25 cellular contexts compared by ENCODE assay signal in the genomic region with DNA sequence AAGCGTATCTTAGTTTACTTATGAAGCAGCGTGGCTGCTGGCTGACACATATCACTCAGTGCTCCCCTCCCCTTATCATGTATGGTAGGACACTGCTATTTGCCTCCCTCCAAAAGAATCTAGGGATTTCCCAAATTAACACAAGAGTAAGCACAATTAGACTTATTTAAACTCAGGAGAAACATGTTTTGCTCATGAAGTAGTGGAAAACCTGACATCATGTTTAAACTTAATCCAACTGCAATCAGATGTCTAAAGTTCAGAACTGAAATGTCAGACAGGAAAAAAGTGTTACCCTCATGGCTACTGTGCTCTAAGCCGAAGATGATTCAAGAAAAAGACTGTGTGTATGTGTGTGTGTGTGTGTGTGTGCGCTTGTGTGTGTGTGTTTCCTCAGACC.
DNase-seq lines count a peak whose midpoint lies in the region; ATAC-seq, FAIRE-seq and TF ChIP-seq lines count a peak whose summit lies in the region.
"Had no signal": no experiment of that assay in that cellular context is flagged by ENCODE, and none has a peak within 500 bp of the region (broad histone marks: within the 10 kb centered on the region; RNA-seq: fewer than 3 reads in every experiment).

No MANE protein-coding gene starts in this region.

- dilution Hi-C loops in IMR-90 (cut with HindIII; ENCODE audit: low sequenced_read_pairs, unreplicated experiment), result no loop called here

- H3K9me3 Mint-ChIP-seq in activated CD4-positive, alpha-beta T cell treated with anti-CD3 and anti-CD28 coated beads for 36 hours (ENCODE audit: low read depth), result no peaks in the 10 kb centered on the region
- H3K9me3 Mint-ChIP-seq: activated T-cell treated with anti-CD3 and anti-CD28 coated beads, Interleukin-2, amount 50 U/mL, for 4 hours had no signal

- no peak overlapping the region for H2BK12ac ChIP-seq in H1 (ENCODE audit: low read depth, low read length)

- H3K27ac ChIP-seq in IMR-90 (ENCODE audit: insufficient read depth, low read length) (no peak overlapping the region), H1 (ENCODE audit: low read depth, low read length) (no peak overlapping the region), hepatocyte (peak overlapping the region; percentile 47)
- H3K27ac ChIP-seq: breast epithelium, pancreas had no signal

- H2BK15ac ChIP-seq in IMR-90 (ENCODE audit: low read depth, low read length) (no peak overlapping the region), H1 (ENCODE audit: low read length) (no peak overlapping the region)

- TF ChIP-seq POLR2A in IMR-90 (IDR thresholded peaks at IDR 0.05; ENCODE audit: low read depth, low read length), result no peak
- no peak for TF ChIP-seq POLR2A in H1 (IDR thresholded peaks at IDR 0.05; ENCODE audit: control extremely low read depth in 1 of 2, low read depth in 2 of 2, low read length in 2 of 2)

- H4K8ac ChIP-seq in IMR-90 (ENCODE audit: low read depth in 2 of 2, low read length in 2 of 2), result no peak overlapping the region
- H4K8ac ChIP-seq in H1 (ENCODE audit: extremely low read depth, insufficient read depth, low read length), result no peak overlapping the region

- H3K23me2 ChIP-seq in H1 (ENCODE audit: low read depth, low read length), result no peaks in the 10 kb centered on the region; the same call in 1 of the 2 replicates

- DNase-seq in IMR-90 (peak; percentile 69), H1 (ENCODE audit: low read depth in 1 of 2, low spot score in 2 of 2) (no peak), hepatocyte (ENCODE audit: low spot score) (peak; percentile 59), sciatic nerve (ENCODE audit: low spot score) (no peak), HCEC 1CT (no peak), mucosa of descending colon (no peak), NCI-H82 treated with DMSO at 0.1 percent for 48 hours (lab: John Stamatoyannopoulos, UW; ENCODE audit: unreplicated experiment) (no peak)
- DNase-seq in activated CD4-positive, alpha-beta T cell treated with anti-CD3 and anti-CD28 coated beads for 36 hours, result no peak
- DNase-seq: activated CD4-positive, CD25-positive, alpha-beta regulatory T cell; activated CD8-positive, alpha-beta T cell treated with anti-CD3 and anti-CD28 coated beads, Interleukin-2, amount 10 ng/mL, durations not matched to agents 7 days and 5 days; activated T-cell treated with anti-CD3 and anti-CD28 coated beads, Interleukin-2, amount 50 U/mL, for 4 hours; COR-L47; Karpas-422; NCI-H1092; NCI-H2081; NCI-H69; OCI-M1; pancreas; stimulated activated CD4-positive, alpha-beta T cell treated with anti-CD3 and anti-CD28 coated beads, Interleukin-4, amount 100 ng/mL, for 24 hours; substantia nigra had no signal

- H3K14ac ChIP-seq in IMR-90 (replicated peaks; ENCODE audit: low read depth, low read length), result no peak overlapping the region
- H3K14ac ChIP-seq in H1 (ENCODE audit: insufficient read length), result no peak overlapping the region

- no peaks in the 10 kb centered on the region for H3K9me1 ChIP-seq in IMR-90 (ENCODE audit: insufficient read depth, low read length)

- H3K79me1 ChIP-seq in IMR-90 (ENCODE audit: low read depth in 1 of 2, low read length in 2 of 2), result no peaks in the 10 kb centered on the region
- H3K79me1 ChIP-seq in H1 (ENCODE audit: low read depth, low read length), result no peaks in the 10 kb centered on the region

- H2BK120ac ChIP-seq in IMR-90 (ENCODE audit: low read depth, low read length) (no peak overlapping the region), H1 (replicated peaks; ENCODE audit: low read depth, low read length) (no peak overlapping the region)

- in situ Hi-C loops in IMR-90 (cut with MboI; ENCODE audit: low sequenced_read_pairs), result no loop called here

- H3K36me3 ChIP-seq in IMR-90 (ENCODE audit: control insufficient read depth, insufficient read depth, low read length) (no peaks in the 10 kb centered on the region), H1 (ENCODE audit: control insufficient read depth in 2 of 4, insufficient read depth in 4 of 4, low read length in 3 of 4) (no peaks in the 10 kb centered on the region), hepatocyte (replicated peaks; ENCODE audit: insufficient read depth, low read depth) (no peaks in the 10 kb centered on the region), mucosa of descending colon (ENCODE audit: low read depth) (no peaks in the 10 kb centered on the region)
- H3K36me3 ChIP-seq: breast epithelium, esophagus muscularis mucosa, pancreas had no signal

- no CpG with 5 or more reads among the region's 4 CpGs for WGBS in IMR-90 (ENCODE audit: extremely low coverage in 2 of 2, insufficient read length in 1 of 2), 2 experiments
- WGBS in H1 (ENCODE audit: extremely low coverage in 1 of 2, insufficient coverage in 1 of 2, insufficient read length in 1 of 2, insufficient replicate concordance in 2 of 2, low coverage in 1 of 2, low lambda C conversion rate in 2 of 2, missing lambda C conversion rate in 1 of 2), 2 experiments, result 90% methylated on average over 4 of the region's 4 CpGs; no CpG with 5 or more reads in 1 of the 2 experiments
- 59% methylated on average over 4 of the region's 4 CpGs for WGBS in hepatocyte (ENCODE audit: low lambda C conversion rate, missing lambda C conversion rate)

- H2AFZ ChIP-seq in IMR-90 (replicated peaks; ENCODE audit: low read length, poor library complexity) (no peak overlapping the region), H1 (ENCODE audit: low read length) (no peak overlapping the region), hepatocyte (no peak overlapping the region)

- peak overlapping the region; percentile 23; the same call in 1 of the 2 replicates for H3K18ac ChIP-seq in IMR-90 (ENCODE audit: low read depth, low read length)
- H3K18ac ChIP-seq in H1 (ENCODE audit: extremely low read depth, low read length), result no peak overlapping the region

- H3K4me2 ChIP-seq in IMR-90 (ENCODE audit: low read depth, low read length) (no peak overlapping the region), H1 (ENCODE audit: insufficient read depth in 1 of 2, low read depth in 2 of 2, low read length in 2 of 2) (no peak overlapping the region), hepatocyte (no peak overlapping the region)

- FAIRE-seq in H1 (lab: Jason Lieb, UNC), result no peak
- FAIRE-seq: pancreas had no signal

- H3K79me2 ChIP-seq in H1 (ENCODE audit: control insufficient read depth in 1 of 2, insufficient read depth in 2 of 2, low read length in 2 of 2) (no peaks in the 10 kb centered on the region), hepatocyte (no peaks in the 10 kb centered on the region)

- intact Hi-C loops in IMR-90 (cut with micrococcal nuclease) (no loop called here), sciatic nerve (cut with DNase I) (no loop called here), mucosa of descending colon (cut with DNase I, micrococcal nuclease) (no loop called here)
- intact Hi-C loops in activated CD4-positive, alpha-beta T cell treated with anti-CD3 and anti-CD28 coated beads for 36 hours (cut with DNase I, micrococcal nuclease), result no loop called here

- H4K5ac ChIP-seq in IMR-90 (ENCODE audit: low read depth, low read length) (no peak overlapping the region), H1 (ENCODE audit: insufficient read length, low read depth, low read length) (no peak overlapping the region)

- H3K4ac ChIP-seq in IMR-90 (ENCODE audit: low read depth, low read length) (no peak overlapping the region), H1 (replicated peaks; ENCODE audit: insufficient read length, low read depth, low read length) (no peak overlapping the region)

- TF ChIP-seq CTCF in IMR-90 (conservative IDR thresholded peaks at IDR 0.05; ENCODE audit: low read depth, low read length) (no peak), H1 (IDR thresholded peaks at IDR 0.05; ENCODE audit: control extremely low read depth in 1 of 3, insufficient read depth in 1 of 3, low read depth in 1 of 3, low read length in 3 of 3) (no peak), hepatocyte (IDR thresholded peaks at IDR 0.05; ENCODE audit: poor library complexity) (no peak), mucosa of descending colon (IDR thresholded peaks at IDR 0.05) (no peak)

- ATAC-seq in IMR-90 (ENCODE audit: low read depth) (no peak; the same call in 1 of the 2 replicates), sciatic nerve (peak; percentile 74), mucosa of descending colon (no peak)
- no peak for ATAC-seq in activated CD4-positive, alpha-beta T cell treated with anti-CD3 and anti-CD28 coated beads for 36 hours
- ATAC-seq: activated CD8-positive, alpha-beta T cell treated with anti-CD3 and anti-CD28 coated beads, Interleukin-2, amount 10 ng/mL, durations not matched to agents 7 days and 5 days; activated naive CD4-positive, alpha-beta T cell treated with anti-CD3 and anti-CD28 coated beads, Interleukin-2, amount 50 U/mL, for 72 hours; activated T-cell treated with anti-CD3 and anti-CD28 coated beads, Interleukin-2, amount 50 U/mL, for 4 hours had no signal

- no peak overlapping the region for H3K9ac ChIP-seq in IMR-90 (ENCODE audit: low read depth, low read length)
- H3K9ac ChIP-seq in H1 (replicated peaks in 1 of 4; ENCODE audit: extremely low read depth in 1 of 4, low read depth in 3 of 4, low read length in 3 of 4), result no peak overlapping the region

- TF ChIP-seq EP300 in H1 (IDR thresholded peaks at IDR 0.05; ENCODE audit: borderline replicate concordance in 1 of 2, low read depth in 2 of 2, low read length in 2 of 2), result no peak

- H3K27me3 ChIP-seq in IMR-90 (ENCODE audit: control insufficient read depth, insufficient read depth, low read length), result peaks cover 1% of the 10 kb centered on the region; the same call in 1 of the 2 replicates
- no peaks in the 10 kb centered on the region for H3K27me3 ChIP-seq in H1 (replicated peaks in 1 of 4; ENCODE audit: control insufficient read depth in 3 of 4, extremely low read depth in 1 of 4, insufficient read depth in 3 of 4, low read length in 3 of 4)
- H3K27me3 ChIP-seq in hepatocyte, result no peaks in the 10 kb centered on the region
- H3K27me3 ChIP-seq: breast epithelium, esophagus muscularis mucosa, pancreas had no signal

- peaks cover 18% of the 10 kb centered on the region for H3K27me3 Mint-ChIP-seq in activated CD4-positive, alpha-beta T cell treated with anti-CD3 and anti-CD28 coated beads for 36 hours

- H2AK5ac ChIP-seq in IMR-90 (ENCODE audit: low read depth, low read length), result no peak overlapping the region
- H2AK5ac ChIP-seq in H1 (ENCODE audit: low read depth, low read length), result no peak overlapping the region

- no peak overlapping the region for H2AK9ac ChIP-seq in IMR-90 (replicated peaks; ENCODE audit: low read depth, low read length, poor library complexity)

- no peaks in the 10 kb centered on the region for H3K9me2 ChIP-seq in hepatocyte (replicated peaks; ENCODE audit: insufficient read depth)

- CTCF ChIA-PET in IMR-90 (lab: Yijun Ruan, JAX) (no interaction called here), H1 (lab: Charles Lee; ENCODE audit: partially characterized antibody) (no interaction called here)
- CTCF ChIA-PET in activated CD4-positive, alpha-beta T cell treated with anti-CD3 and anti-CD28 coated beads for 36 hours (lab: Charles Lee), result no interaction called here

- H2BK5ac ChIP-seq in IMR-90 (ENCODE audit: low read depth, low read length, poor library complexity, severe bottlenecking) (no peak overlapping the region), H1 (ENCODE audit: low read depth, low read length) (no peak overlapping the region)

- POLR2A ChIA-PET in IMR-90 (lab: Charles Lee; ENCODE audit: unreplicated experiment) (no interaction called here), H1 (lab: Charles Lee; ENCODE audit: partially characterized antibody) (no interaction called here)
- POLR2A ChIA-PET in activated CD4-positive, alpha-beta T cell treated with anti-CD3 and anti-CD28 coated beads for 36 hours (lab: Charles Lee), result no interaction called here

- no peaks in the 10 kb centered on the region for H3K36me3 Mint-ChIP-seq in activated CD4-positive, alpha-beta T cell treated with anti-CD3 and anti-CD28 coated beads for 36 hours (ENCODE audit: low read depth)
- H3K36me3 Mint-ChIP-seq: activated naive CD4-positive, alpha-beta T cell treated with anti-CD3 and anti-CD28 coated beads, Interleukin-2, amount 50 U/mL, for 72 hours had no signal

- no peaks in the 10 kb centered on the region for H3K4me1 Mint-ChIP-seq in activated CD4-positive, alpha-beta T cell treated with anti-CD3 and anti-CD28 coated beads for 36 hours
- H3K4me1 Mint-ChIP-seq: B cell had no signal

- H3K56ac ChIP-seq in IMR-90 (ENCODE audit: extremely low read depth, insufficient read depth, low read length), result no peak overlapping the region
- peak overlapping the region; percentile 87 for H3K56ac ChIP-seq in H1 (replicated peaks; ENCODE audit: insufficient read length, low read depth, low read length)

- H3K4me3 Mint-ChIP-seq in activated CD4-positive, alpha-beta T cell treated with anti-CD3 and anti-CD28 coated beads for 36 hours, result no peak overlapping the region
- H3K4me3 Mint-ChIP-seq: activated CD8-positive, alpha-beta T cell treated with anti-CD3 and anti-CD28 coated beads, Interleukin-2, amount 10 ng/mL, durations not matched to agents 7 days and 5 days; activated T-cell treated with anti-CD3 and anti-CD28 coated beads, Interleukin-2, amount 50 U/mL, for 4 hours; B cell had no signal

- no peaks in the 10 kb centered on the region for H3K9me3 ChIP-seq in IMR-90 (ENCODE audit: control insufficient read depth, insufficient read depth, low read length)
- no peaks in the 10 kb centered on the region for H3K9me3 ChIP-seq in H1 (ENCODE audit: insufficient read depth in 2 of 2, low read depth in 1 of 2, low read length in 1 of 2)
- H3K9me3 ChIP-seq in hepatocyte (ENCODE audit: low read depth), result no peaks in the 10 kb centered on the region
- no peaks in the 10 kb centered on the region for H3K9me3 ChIP-seq in mucosa of descending colon
- H3K9me3 ChIP-seq: breast epithelium, esophagus muscularis mucosa, pancreas had no signal

- no TSS peak for BruUV-seq in IMR-90 (replicated peaks; lab: Mats Ljungman, UMichigan)

- H3K23ac ChIP-seq in IMR-90 (ENCODE audit: low read depth, low read length) (no peak overlapping the region), H1 (ENCODE audit: insufficient read length) (no peak overlapping the region)

- TF ChIP-seq RAD21 in IMR-90 (IDR thresholded peaks at IDR 0.05; ENCODE audit: low read length) (no peak), H1 (IDR thresholded peaks at IDR 0.05 in 1 of 2, conservative IDR thresholded peaks at IDR 0.05 in 1 of 2; ENCODE audit: low read depth in 2 of 2, low read length in 2 of 2) (no peak)

- H4K20me1 ChIP-seq in IMR-90 (ENCODE audit: insufficient read depth, low read length) (no peaks in the 10 kb centered on the region), H1 (replicated peaks in 1 of 2; ENCODE audit: control insufficient read depth in 1 of 2, insufficient read depth in 2 of 2, low read length in 2 of 2) (no peaks in the 10 kb centered on the region), hepatocyte (ENCODE audit: insufficient read depth, poor library complexity, severe bottlenecking) (no peaks in the 10 kb centered on the region)

- no peak overlapping the region for H4K91ac ChIP-seq in IMR-90 (ENCODE audit: insufficient read depth, low read depth, low read length)
- H4K91ac ChIP-seq in H1 (replicated peaks; ENCODE audit: insufficient read length, low read length), result no peak overlapping the region

- no peak overlapping the region for H3K27ac Mint-ChIP-seq in activated CD4-positive, alpha-beta T cell treated with anti-CD3 and anti-CD28 coated beads for 36 hours
- H3K27ac Mint-ChIP-seq: activated CD8-positive, alpha-beta T cell treated with anti-CD3 and anti-CD28 coated beads, Interleukin-2, amount 10 ng/mL, durations not matched to agents 7 days and 5 days; activated naive CD4-positive, alpha-beta T cell treated with anti-CD3 and anti-CD28 coated beads, Interleukin-2, amount 50 U/mL, for 72 hours; B cell had no signal

- H3K4me1 ChIP-seq in IMR-90 (ENCODE audit: control insufficient read depth, insufficient read depth, low read length), result peaks cover 5% of the 10 kb centered on the region; the same call in 1 of the 2 replicates
- H3K4me1 ChIP-seq in H1 (replicated peaks in 1 of 4; ENCODE audit: control insufficient read depth in 3 of 4, insufficient read depth in 4 of 4, low read length in 3 of 4), result no peaks in the 10 kb centered on the region
- H3K4me1 ChIP-seq in hepatocyte (ENCODE audit: insufficient read depth), result peaks cover 9% of the 10 kb centered on the region
- H3K4me1 ChIP-seq in mucosa of descending colon (ENCODE audit: low read depth), result no peaks in the 10 kb centered on the region
- H3K4me1 ChIP-seq: breast epithelium, pancreas had no signal

- no peak overlapping the region for H3K4me3 ChIP-seq in IMR-90 (ENCODE audit: insufficient read depth, low read depth, low read length)
- H3K4me3 ChIP-seq in H1 (ENCODE audit: extremely low read depth in 1 of 4, insufficient read depth in 2 of 4, low read depth in 3 of 4, low read length in 4 of 4), result no peak overlapping the region
- H3K4me3 ChIP-seq in hepatocyte, result no peak overlapping the region
- no peak overlapping the region for H3K4me3 ChIP-seq in mucosa of descending colon
- H3K4me3 ChIP-seq: breast epithelium, esophagus muscularis mucosa, pancreas, skin epidermis had no signal

- H2BK20ac ChIP-seq in IMR-90 (ENCODE audit: low read depth, low read length), result no peak overlapping the region
- no peak overlapping the region for H2BK20ac ChIP-seq in H1 (ENCODE audit: low read length)

Comparison
In these comparisons a context has a peak if more than half of its experiments do, and no peak if none do; other contexts are left out.
1. DNase-seq: peak in IMR-90 (single experiment) and hepatocyte (single experiment); none in H1 (0 of 2), sciatic nerve (single experiment), activated CD4-positive, alpha-beta T cell treated with anti-CD3 and anti-CD28 coated beads for 36 hours (single experiment), HCEC 1CT (single experiment), mucosa of descending colon (0 of 3) and NCI-H82 treated with DMSO at 0.1 percent for 48 hours (single experiment).